Comparison of ENCODE assay signal across 8 cellular contexts in genomic region chr1:80218112-80218511, GRCh38.
DNase-seq lines count a peak whose midpoint lies in the region; ATAC-seq and TF ChIP-seq lines count a peak whose summit lies in the region.

No MANE protein-coding gene starts in this region.

- H3K79me2 ChIP-seq in OCI-LY7 (ENCODE audit: insufficient read depth, low read depth, low read length): no peaks in the 10 kb centered on the region

- peaks cover 9% of the 10 kb centered on the region for H3K9me3 Mint-ChIP-seq in activated T-helper 17 cell treated with anti-CD3 and anti-CD28 coated beads, Interleukin-2, amount 50 U/mL, for 72 hours
- peaks cover 4 to 17% (median 6%) of the 10 kb centered on the region in 3 donors for H3K9me3 Mint-ChIP-seq in T-cell

- no peaks in the 10 kb centered on the region for H3K9me2 ChIP-seq in OCI-LY7 (ENCODE audit: insufficient read depth, low read length)

- no TSS peak for BruUV-seq in OCI-LY7 (replicated peaks; lab: Mats Ljungman, UMichigan)

- no peak overlapping the region for H3K4me3 Mint-ChIP-seq in activated T-helper 17 cell treated with anti-CD3 and anti-CD28 coated beads, Interleukin-2, amount 50 U/mL, for 72 hours
- no peak overlapping the region for H3K4me3 Mint-ChIP-seq in T-cell

- no peak overlapping the region for H3K4me2 ChIP-seq in OCI-LY7 (ENCODE audit: low read length)

- H3K27me3 Mint-ChIP-seq in activated T-helper 17 cell treated with anti-CD3 and anti-CD28 coated beads, Interleukin-2, amount 50 U/mL, for 72 hours: no peaks in the 10 kb centered on the region
- H3K27me3 Mint-ChIP-seq in T-cell: no peaks in the 10 kb centered on the region

- no peak overlapping the region for H2AFZ ChIP-seq in OCI-LY7 (ENCODE audit: low read length)

- no peaks in the 10 kb centered on the region; the same call in 1 of the 2 replicates for H4K20me1 ChIP-seq in OCI-LY7 (ENCODE audit: insufficient read depth, low read length)

- intact Hi-C loops in OCI-LY7 (cut with micrococcal nuclease; ENCODE audit: unreplicated experiment): no loop called here

- no peak overlapping the region for H3K27ac ChIP-seq in OCI-LY7 (ENCODE audit: low read depth, low read length, poor library complexity, severe bottlenecking)

- H3K9me3 ChIP-seq in BE2C: no peaks in the 10 kb centered on the region
- no peaks in the 10 kb centered on the region for H3K9me3 ChIP-seq in OCI-LY7 (ENCODE audit: low read length)

- no peak overlapping the region for H3K27ac Mint-ChIP-seq in activated T-helper 17 cell treated with anti-CD3 and anti-CD28 coated beads, Interleukin-2, amount 50 U/mL, for 72 hours
- H3K27ac Mint-ChIP-seq in T-cell: no peak overlapping the region

- H3K36me3 Mint-ChIP-seq in activated T-helper 17 cell treated with anti-CD3 and anti-CD28 coated beads, Interleukin-2, amount 50 U/mL, for 72 hours (ENCODE audit: low read depth): no peaks in the 10 kb centered on the region
- H3K36me3 Mint-ChIP-seq in T-cell: no peaks in the 10 kb centered on the region

- H3K36me3 ChIP-seq in BE2C: no peaks in the 10 kb centered on the region
- H3K36me3 ChIP-seq in OCI-LY7 (ENCODE audit: insufficient read depth, low read length): no peaks in the 10 kb centered on the region

- DNase-seq in BE2C (no peak), OCI-LY7 (ENCODE audit: low spot score) (peak; percentile 48), fibroblast of gingiva (ENCODE audit: low read depth) (peak; percentile 43), retina (peak; percentile 9), T-cell (no peak)

- H3K27me3 ChIP-seq in BE2C: no peaks in the 10 kb centered on the region

- CTCF ChIA-PET in OCI-LY7 (lab: Charles Lee; ENCODE audit: unreplicated experiment): no interaction called here
- CTCF ChIA-PET in T-cell (lab: Charles Lee): no interaction called here

- H3K4me1 Mint-ChIP-seq in activated T-helper 17 cell treated with anti-CD3 and anti-CD28 coated beads, Interleukin-2, amount 50 U/mL, for 72 hours: no peaks in the 10 kb centered on the region
- no peaks in the 10 kb centered on the region for H3K4me1 Mint-ChIP-seq in T-cell

- TF ChIP-seq CTCF in BE2C (IDR thresholded peaks at IDR 0.05; ENCODE audit: low read depth, low read length) (peak; percentile 56), OCI-LY7 (conservative IDR thresholded peaks at IDR 0.05; ENCODE audit: low read length) (peak; percentile 78)

- POLR2A ChIA-PET in OCI-LY7 (lab: Charles Lee): no interaction called here
- POLR2A ChIA-PET in T-cell (lab: Charles Lee): no interaction called here

- no peak overlapping the region for H3K4me3 ChIP-seq in BE2C (ENCODE audit: low read depth, low read length)
- H3K4me3 ChIP-seq in OCI-LY7 (ENCODE audit: low read depth, low read length, poor library complexity, severe bottlenecking): no peak overlapping the region

- H3K4me1 ChIP-seq in BE2C (no peaks in the 10 kb centered on the region), OCI-LY7 (ENCODE audit: insufficient read depth, low read length, poor library complexity, severe bottlenecking) (no peaks in the 10 kb centered on the region)

- ATAC-seq in GM19043 (IDR thresholded peaks at IDR 0.05; ENCODE audit: low read depth, unreplicated experiment): peak; percentile 61
- ATAC-seq in HG03469 (IDR thresholded peaks at IDR 0.05; ENCODE audit: unreplicated experiment): peak; percentile 77
- no peak for ATAC-seq in activated T-helper 17 cell treated with anti-CD3 and anti-CD28 coated beads, Interleukin-2, amount 50 U/mL, for 72 hours (replicated peaks)
- ATAC-seq in T-cell (replicated peaks in 1 of 4): no peak

Comparison
In these comparisons a context has a peak if more than half of its experiments do, and no peak if none do; other contexts are left out.
1. DNase-seq: peak in OCI-LY7 (single experiment), fibroblast of gingiva (single experiment) and retina (single experiment); none in BE2C (single experiment) and T-cell (0 of 34).
2. ATAC-seq: peak in GM19043 (single experiment) and HG03469 (single experiment); none in activated T-helper 17 cell treated with anti-CD3 and anti-CD28 coated beads, Interleukin-2, amount 50 U/mL, for 72 hours (single experiment) and T-cell (0 of 4).